In the genomic region with DNA sequence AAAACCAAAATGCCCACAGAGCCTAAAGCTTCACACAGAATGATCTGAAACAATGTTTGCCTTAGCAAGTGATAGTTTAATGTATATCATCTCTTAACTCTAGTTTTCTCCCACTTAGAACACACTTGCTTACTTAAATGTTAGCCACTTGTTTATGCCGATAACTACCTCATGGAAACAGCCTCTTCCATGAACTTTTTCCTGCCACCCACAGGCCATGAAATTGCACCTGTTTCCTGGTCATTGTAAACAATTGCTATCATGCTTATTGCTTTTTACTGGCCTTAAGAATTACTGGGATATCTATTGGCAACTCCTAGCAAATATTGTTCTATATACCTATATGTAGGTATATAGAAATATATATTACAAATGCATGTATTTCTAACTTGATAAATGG, we compare ENCODE assay signal across 22 cellular contexts.
DNase-seq lines count a peak whose midpoint lies in the region; ATAC-seq, FAIRE-seq and TF ChIP-seq lines count a peak whose summit lies in the region.
"Had no signal": no experiment of that assay in that cellular context is flagged by ENCODE, and none has a peak within 500 bp of the region (broad histone marks: within the 10 kb centered on the region; RNA-seq: fewer than 3 reads in every experiment).

No MANE protein-coding gene starts in this region.

- WGBS in smooth muscle cell (ENCODE audit: low lambda C conversion rate): 100% methylated on average over 1 of the region's 1 CpG

- H3K79me2 ChIP-seq in endothelial cell of umbilical vein (ENCODE audit: control insufficient read depth, insufficient read depth, low read length): no peaks in the 10 kb centered on the region
- H3K79me2 ChIP-seq in smooth muscle cell (ENCODE audit: low read depth): no peaks in the 10 kb centered on the region

- H3K27ac Mint-ChIP-seq in brain: peak overlapping the region in 4 of 5 experiments; percentile 69 to 89 (median 72)
- no peak overlapping the region for H3K27ac Mint-ChIP-seq in stimulated activated memory B cell treated with anti-CD40 and anti-IgM and Interleukin-4, amounts not matched to agents 10 μg/mL and 1 μg/mL and 100 μg/mL, for 72 hours
- H3K27ac Mint-ChIP-seq: CD4-positive, alpha-beta memory T cell; HFFc6 had no signal

- H3K4me3 Mint-ChIP-seq in brain: peak overlapping the region in 1 of 5 experiments; percentile 1
- no peak overlapping the region for H3K4me3 Mint-ChIP-seq in stimulated activated memory B cell treated with anti-CD40 and anti-IgM and Interleukin-4, amounts not matched to agents 10 μg/mL and 1 μg/mL and 100 μg/mL, for 72 hours
- H3K4me3 Mint-ChIP-seq: CD4-positive, alpha-beta memory T cell; GM23338; HFFc6 had no signal

- ATAC-seq in activated CD4-positive, CD25-positive, alpha-beta regulatory T cell treated with anti-CD3 and anti-CD28 coated beads, Interleukin-2, amount 50 U/mL, for 24 hours: no peak
- no peak for ATAC-seq in stimulated activated memory B cell treated with anti-CD40 and anti-IgM and Interleukin-4, amounts not matched to agents 10 μg/mL and 1 μg/mL and 100 μg/mL, for 72 hours
- no peak for ATAC-seq in HG03571 (IDR thresholded peaks at IDR 0.05; ENCODE audit: unreplicated experiment)
- ATAC-seq: A549, GM23338, HCT116 had no signal

- POLR2A ChIA-PET in endothelial cell of umbilical vein (lab: Charles Lee): no interaction called here

- H2AFZ ChIP-seq in endothelial cell of umbilical vein (ENCODE audit: low read depth, low read length) (no peak overlapping the region), smooth muscle cell (ENCODE audit: low read depth) (peak overlapping the region; percentile 34)
- H2AFZ ChIP-seq: GM23338 had no signal

- H3K27ac ChIP-seq in endothelial cell of umbilical vein (ENCODE audit: insufficient read depth, low read depth, low read length): no peak overlapping the region
- H3K27ac ChIP-seq in smooth muscle cell (ENCODE audit: low read depth): no peak overlapping the region
- H3K27ac ChIP-seq: 22Rv1, A549, C4-2B had no signal

- H4K20me1 ChIP-seq in endothelial cell of umbilical vein (replicated peaks; ENCODE audit: control insufficient read depth, extremely low read depth, insufficient read depth, low read length): no peaks in the 10 kb centered on the region
- no peaks in the 10 kb centered on the region for H4K20me1 ChIP-seq in smooth muscle cell (ENCODE audit: low read depth)

- H3K4me2 ChIP-seq in endothelial cell of umbilical vein (ENCODE audit: insufficient read depth, low read length) (no peak overlapping the region), smooth muscle cell (no peak overlapping the region)
- H3K4me2 ChIP-seq: A549, GM23338 had no signal

- no peaks in the 10 kb centered on the region for H3K27me3 ChIP-seq in endothelial cell of umbilical vein (ENCODE audit: control insufficient read depth in 2 of 2, insufficient read depth in 2 of 2, low read length in 2 of 2)
- H3K27me3 ChIP-seq in smooth muscle cell (ENCODE audit: low read depth): no peaks in the 10 kb centered on the region

- H3K4me1 ChIP-seq in endothelial cell of umbilical vein (ENCODE audit: control insufficient read depth, extremely low read depth, insufficient read depth, low read length) (peaks cover 4% of the 10 kb centered on the region), smooth muscle cell (ENCODE audit: low read depth) (no peaks in the 10 kb centered on the region)
- H3K4me1 ChIP-seq: A549 had no signal

- no peak overlapping the region for H3K4me3 ChIP-seq in endothelial cell of umbilical vein (replicated peaks in 1 of 3; ENCODE audit: insufficient read depth in 1 of 3, low read depth in 1 of 3, low read length in 3 of 3)
- H3K4me3 ChIP-seq in smooth muscle cell: no peak overlapping the region
- H3K4me3 ChIP-seq: A549, GM23338 had no signal

- no peaks in the 10 kb centered on the region for H3F3A ChIP-seq in smooth muscle cell (ENCODE audit: low read depth)

- peaks cover 10% of the 10 kb centered on the region for H3K36me3 Mint-ChIP-seq in brain
- H3K36me3 Mint-ChIP-seq in stimulated activated memory B cell treated with anti-CD40 and anti-IgM and Interleukin-4, amounts not matched to agents 10 μg/mL and 1 μg/mL and 100 μg/mL, for 72 hours: no peaks in the 10 kb centered on the region
- H3K36me3 Mint-ChIP-seq: CD4-positive, alpha-beta memory T cell had no signal

- intact Hi-C loops in endothelial cell of umbilical vein (cut with micrococcal nuclease): no loop called here

- no peaks in the 10 kb centered on the region for H3K27me3 Mint-ChIP-seq in brain
- no peaks in the 10 kb centered on the region for H3K27me3 Mint-ChIP-seq in stimulated activated memory B cell treated with anti-CD40 and anti-IgM and Interleukin-4, amounts not matched to agents 10 μg/mL and 1 μg/mL and 100 μg/mL, for 72 hours
- H3K27me3 Mint-ChIP-seq: CD4-positive, alpha-beta memory T cell had no signal

- dilution Hi-C loops in endothelial cell of umbilical vein (cut with MboI; ENCODE audit: extremely low pct_ligation_motif_present, low sequenced_read_pairs): no loop called here

- peaks cover 10 to 27% (median 19%) of the 10 kb centered on the region in 5 experiments for H3K9me3 Mint-ChIP-seq in brain
- peaks cover 7% of the 10 kb centered on the region for H3K9me3 Mint-ChIP-seq in stimulated activated memory B cell treated with anti-CD40 and anti-IgM and Interleukin-4, amounts not matched to agents 10 μg/mL and 1 μg/mL and 100 μg/mL, for 72 hours

- no TSS peak for BruUV-seq in endothelial cell of umbilical vein (replicated peaks; lab: Mats Ljungman, UMichigan)

- CTCF ChIA-PET in endothelial cell of umbilical vein (lab: Charles Lee): no interaction called here

- no peaks in the 10 kb centered on the region for H3K9me3 ChIP-seq in endothelial cell of umbilical vein (replicated peaks; ENCODE audit: control insufficient read depth, insufficient read depth, low read length)
- H3K9me3 ChIP-seq in smooth muscle cell (replicated peaks; ENCODE audit: low read depth): no peaks in the 10 kb centered on the region
- H3K9me3 ChIP-seq: A549 had no signal

- TF ChIP-seq POLR2A in endothelial cell of umbilical vein (IDR thresholded peaks at IDR 0.05; ENCODE audit: low read depth, low read length): no peak

- H3K36me3 ChIP-seq in endothelial cell of umbilical vein (ENCODE audit: control insufficient read depth in 2 of 2, extremely low read depth in 1 of 2, insufficient read depth in 2 of 2, low read length in 2 of 2) (no peaks in the 10 kb centered on the region), smooth muscle cell (ENCODE audit: low read depth) (no peaks in the 10 kb centered on the region)

- H3K9ac ChIP-seq in endothelial cell of umbilical vein (replicated peaks; ENCODE audit: extremely low read depth, insufficient read depth, low read length) (no peak overlapping the region), smooth muscle cell (ENCODE audit: low read depth) (no peak overlapping the region)

- no peaks in the 10 kb centered on the region for H3K9me1 ChIP-seq in endothelial cell of umbilical vein (replicated peaks; ENCODE audit: control insufficient read depth, extremely low read depth, insufficient read depth, low read length)

- no peak for TF ChIP-seq CTCF in brain (conservative IDR thresholded peaks at IDR 0.05)
- TF ChIP-seq CTCF in endothelial cell of umbilical vein (IDR thresholded peaks at IDR 0.05; ENCODE audit: extremely low read depth in 1 of 2, insufficient read depth in 1 of 2, low read depth in 1 of 2, low read length in 2 of 2): no peak
- TF ChIP-seq CTCF in smooth muscle cell (IDR thresholded peaks at IDR 0.05; ENCODE audit: borderline replicate concordance, insufficient read depth, poor library complexity, severe bottlenecking): no peak

- peaks cover 34% of the 10 kb centered on the region for H3K4me1 Mint-ChIP-seq in brain
- no peaks in the 10 kb centered on the region for H3K4me1 Mint-ChIP-seq in stimulated activated memory B cell treated with anti-CD40 and anti-IgM and Interleukin-4, amounts not matched to agents 10 μg/mL and 1 μg/mL and 100 μg/mL, for 72 hours
- H3K4me1 Mint-ChIP-seq: CD4-positive, alpha-beta memory T cell; GM23338 had no signal

- DNase-seq in DMS153 (lab: John Stamatoyannopoulos, UW) (peak; percentile 2), DMS153 treated with DMSO at 0.1 percent for 48 hours (lab: John Stamatoyannopoulos, UW; ENCODE audit: unreplicated experiment) (no peak), endothelial cell of umbilical vein (ENCODE audit: low read depth, low spot score) (peak; percentile 81), smooth muscle cell (lab: John Stamatoyannopoulos, UW; ENCODE audit: unreplicated experiment) (no peak)
- DNase-seq: AML-193; Calu3; CD4-positive, alpha-beta memory T cell; DMS79 treated with DMSO at 0.1 percent for 48 hours; GF-D8; H7; HFFc6; IMR-90 had no signal

- FAIRE-seq in endothelial cell of umbilical vein (lab: Jason Lieb, UNC): no peak
- FAIRE-seq: A549, HTR-8/SVneo had no signal

TF ChIP-seq in endothelial cell of umbilical vein, 7 proteins besides CTCF, POLR2A, EP300 and RAD21:
- TF ChIP-seq JUN (IDR thresholded peaks at IDR 0.05; ENCODE audit: borderline replicate concordance, insufficient read depth, insufficient read length, low read depth) (no peak), MYC (IDR thresholded peaks at IDR 0.05; ENCODE audit: low read depth, low read length) (no peak), GATA2 (IDR thresholded peaks at IDR 0.05; ENCODE audit: insufficient read depth, insufficient read length, low read depth, low read length) (no peak), EZH2 (IDR thresholded peaks at IDR 0.05; ENCODE audit: borderline replicate concordance, low read depth, low read length, severe bottlenecking) (no peak), FOS (IDR thresholded peaks at IDR 0.05; ENCODE audit: borderline replicate concordance, insufficient read depth, low read length) (no peak), POLR2AphosphoS5 (IDR thresholded peaks at IDR 0.05; ENCODE audit: insufficient read depth, low read depth, low read length) (no peak)
- TF ChIP-seq, protein P1, sequence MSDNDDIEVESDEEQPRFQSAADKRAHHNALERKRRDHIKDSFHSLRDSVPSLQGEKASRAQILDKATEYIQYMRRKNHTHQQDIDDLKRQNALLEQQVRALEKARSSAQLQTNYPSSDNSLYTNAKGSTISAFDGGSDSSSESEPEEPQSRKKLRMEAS (IDR thresholded peaks at IDR 0.05; ENCODE audit: insufficient read depth, insufficient read length): no peak
TF ChIP-seq in endothelial cell of umbilical vein: peak in this region for 0.

Comparison
In these comparisons a context has a peak if more than half of its experiments do, and no peak if none do; other contexts are left out.
1. DNase-seq: peak in DMS153 (single experiment) and endothelial cell of umbilical vein (single experiment); none in DMS153 treated with DMSO at 0.1 percent for 48 hours (single experiment) and smooth muscle cell (single experiment).